ENCODE assay signal across 33 cellular contexts in genomic region chr12:52575256-52575655, GRCh38. TPM values are rescaled to one million over a fixed set of nuclear protein-coding genes. Genes with fewer than 3 reads are reported as not detected.
"Had no signal": no experiment of that assay in that cellular context is flagged by ENCODE, and none has a peak within 500 bp of the region (broad histone marks: within the 10 kb centered on the region; RNA-seq: fewer than 3 reads in every experiment).

No MANE protein-coding gene starts in this region.

- H3K9me3 Mint-ChIP-seq: dendritic cell treated with granulocyte-macrophage colony-stimulating factor and Interleukin-4, amounts not matched to agents 40 ng/mL and 50 ng/mL, for 4 days; endodermal cell; naive thymus-derived CD4-positive, alpha-beta T cell; nephron; neural progenitor cell; stimulated activated naive B cell treated with anti-CD40 and anti-IgM and Interleukin-4, amounts not matched to agents 10 μg/mL and 1 μg/mL and 100 μg/mL, for 72 hours; stimulated activated naive CD8-positive, alpha-beta T cell treated with anti-CD3 and anti-CD28 coated beads, Interleukin-15, Interleukin-2, amounts not matched to agents 100 ng/mL and 50 ng/mL, for 24 hours had no signal

- H3K79me2 ChIP-seq: parathyroid adenoma had no signal

- H3K4me1 Mint-ChIP-seq: endodermal cell; neural progenitor cell; stimulated activated naive B cell treated with anti-CD40 and anti-IgM and Interleukin-4, amounts not matched to agents 10 μg/mL and 1 μg/mL and 100 μg/mL, for 72 hours had no signal

- ATAC-seq: esophagus mucosa; gastrocnemius medialis; left cardiac atrium; left lung; naive thymus-derived CD4-positive, alpha-beta T cell; right lobe of liver; stimulated activated naive B cell treated with anti-CD40 and anti-IgM and Interleukin-4, amounts not matched to agents 10 μg/mL and 1 μg/mL and 100 μg/mL, for 72 hours had no signal

- H3K4me2 ChIP-seq: neural progenitor cell had no signal

- DNase-seq: colonic mucosa; effector CD8-positive, alpha-beta T cell; endodermal cell; foreskin fibroblast; gastrocnemius medialis; head of caudate nucleus; left cardiac atrium; left lung; mesenchymal stem cell; midbrain; naive thymus-derived CD4-positive, alpha-beta T cell; right lobe of liver; stimulated activated CD4-positive, alpha-beta T cell treated with anti-CD3 and anti-CD28 coated beads, Interleukin-4, amount 100 ng/mL, for 4 hours; stimulated activated naive B cell treated with anti-CD40 and anti-IgM and Interleukin-4, amounts not matched to agents 10 μg/mL and 1 μg/mL and 100 μg/mL, for 72 hours had no signal

- H3K9me3 ChIP-seq: colonic mucosa, gastrocnemius medialis, left lung, right lobe of liver, thoracic aorta, tibial nerve, upper lobe of left lung, vagina had no signal

- FAIRE-seq: islet of Langerhans had no signal

- H2AFZ ChIP-seq: neural progenitor cell, parathyroid adenoma had no signal

- H3K27me3 Mint-ChIP-seq: stimulated activated naive CD8-positive, alpha-beta T cell treated with anti-CD3 and anti-CD28 coated beads, Interleukin-15, Interleukin-2, amounts not matched to agents 100 ng/mL and 50 ng/mL, for 24 hours had no signal

- H3K36me3 Mint-ChIP-seq: naive thymus-derived CD4-positive, alpha-beta T cell; neural progenitor cell; stimulated activated naive B cell treated with anti-CD40 and anti-IgM and Interleukin-4, amounts not matched to agents 10 μg/mL and 1 μg/mL and 100 μg/mL, for 72 hours had no signal

- H3K4me3 ChIP-seq: colonic mucosa, gastrocnemius medialis, left lung, neural progenitor cell, right lobe of liver, thoracic aorta, tibial nerve, upper lobe of left lung, vagina had no signal

- H3K27ac Mint-ChIP-seq: dendritic cell treated with granulocyte-macrophage colony-stimulating factor and Interleukin-4, amounts not matched to agents 40 ng/mL and 50 ng/mL, for 4 days; endodermal cell; naive thymus-derived CD4-positive, alpha-beta T cell; nephron; neural progenitor cell; progenitor cell of endocrine pancreas; stimulated activated naive B cell treated with anti-CD40 and anti-IgM and Interleukin-4, amounts not matched to agents 10 μg/mL and 1 μg/mL and 100 μg/mL, for 72 hours; stimulated activated naive CD8-positive, alpha-beta T cell treated with anti-CD3 and anti-CD28 coated beads, Interleukin-15, Interleukin-2, amounts not matched to agents 100 ng/mL and 50 ng/mL, for 24 hours had no signal

- H3K27ac ChIP-seq: colonic mucosa, epithelial cell of prostate, gastrocnemius medialis, left lung, neural progenitor cell, parathyroid adenoma, right lobe of liver, thoracic aorta, tibial nerve, upper lobe of left lung, vagina had no signal

- H3K9ac ChIP-seq: neural progenitor cell, parathyroid adenoma had no signal

- H3K27me3 ChIP-seq: colonic mucosa, gastrocnemius medialis, neural progenitor cell, right lobe of liver, upper lobe of left lung, vagina had no signal

- H3K36me3 ChIP-seq: colonic mucosa, gastrocnemius medialis, left lung, neural progenitor cell, right lobe of liver, thoracic aorta, tibial nerve, upper lobe of left lung, vagina had no signal

- H3K4me3 Mint-ChIP-seq: dendritic cell treated with granulocyte-macrophage colony-stimulating factor and Interleukin-4, amounts not matched to agents 40 ng/mL and 50 ng/mL, for 4 days; endodermal cell; naive thymus-derived CD4-positive, alpha-beta T cell; nephron; neural progenitor cell; stimulated activated naive B cell treated with anti-CD40 and anti-IgM and Interleukin-4, amounts not matched to agents 10 μg/mL and 1 μg/mL and 100 μg/mL, for 72 hours; stimulated activated naive CD8-positive, alpha-beta T cell treated with anti-CD3 and anti-CD28 coated beads, Interleukin-15, Interleukin-2, amounts not matched to agents 100 ng/mL and 50 ng/mL, for 24 hours had no signal

- H3K4me1 ChIP-seq: colonic mucosa, gastrocnemius medialis, left lung, neural progenitor cell, parathyroid adenoma, right lobe of liver, tibial nerve, upper lobe of left lung, vagina had no signal

RNA-seq across cellular contexts. Expression of gene KRT74, which starts 1.6 kb away (rescaled TPM):
- total RNA-seq: colonic mucosa, endodermal cell, gastrocnemius medialis, glomerular endothelial cell, kidney epithelial cell, left cardiac atrium, left lung, lung microvascular endothelial cell, mucosa of gallbladder, osteoblast, progenitor cell of endocrine pancreas, right lobe of liver, skeletal muscle tissue, thoracic aorta, tibial nerve, upper lobe of left lung, vagina had no signal
- polyA plus RNA-seq: naive thymus-derived CD4-positive, alpha-beta T cell had no signal

RNA-seq across cellular contexts. Expression of gene KRT71, which starts 22.3 kb away (rescaled TPM):
- total RNA-seq: colonic mucosa; endodermal cell; esophagus mucosa; gastrocnemius medialis; glomerular endothelial cell; kidney epithelial cell; left cardiac atrium; left lung; lung microvascular endothelial cell; mucosa of gallbladder; naive thymus-derived CD4-positive, alpha-beta T cell; osteoblast; progenitor cell of endocrine pancreas; right lobe of liver; skeletal muscle tissue; thoracic aorta; tibial nerve; upper lobe of left lung; vagina had no signal
- polyA plus RNA-seq: naive thymus-derived CD4-positive, alpha-beta T cell had no signal

RNA-seq across cellular contexts. Expression of gene KRT72, which starts 26.0 kb away (rescaled TPM):
- total RNA-seq: endodermal cell, esophagus mucosa, gastrocnemius medialis, glomerular endothelial cell, kidney epithelial cell, left cardiac atrium, left lung, lung microvascular endothelial cell, mucosa of gallbladder, osteoblast, progenitor cell of endocrine pancreas, right lobe of liver, skeletal muscle tissue, thoracic aorta, tibial nerve, vagina had no signal

RNA-seq across cellular contexts. Expression of gene KRT73, which starts 43.1 kb away (rescaled TPM):
- total RNA-seq: colonic mucosa, endodermal cell, esophagus mucosa, gastrocnemius medialis, glomerular endothelial cell, kidney epithelial cell, left cardiac atrium, left lung, lung microvascular endothelial cell, mucosa of gallbladder, osteoblast, progenitor cell of endocrine pancreas, right lobe of liver, thoracic aorta, tibial nerve, vagina had no signal

RNA-seq across cellular contexts. Expression of gene KRT5, which starts 55.1 kb away (rescaled TPM):
- total RNA-seq: colonic mucosa, endodermal cell, gastrocnemius medialis, glomerular endothelial cell, kidney epithelial cell, lung microvascular endothelial cell, mucosa of gallbladder, progenitor cell of endocrine pancreas had no signal
- polyA plus RNA-seq: naive thymus-derived CD4-positive, alpha-beta T cell had no signal
